23 cellular contexts compared by ENCODE assay signal in genomic region chr1:240193699-240194098, GRCh38.
DNase-seq lines count a peak whose midpoint lies in the region; ATAC-seq and TF ChIP-seq lines count a peak whose summit lies in the region.
"Had no signal": no experiment of that assay in that cellular context is flagged by ENCODE, and none has a peak within 500 bp of the region (broad histone marks: within the 10 kb centered on the region; RNA-seq: fewer than 3 reads in every experiment).

No MANE protein-coding gene starts in this region.

- no peak for TF ChIP-seq CTCF in HFFc6 (IDR thresholded peaks at IDR 0.05)

- peaks cover 74% of the 10 kb centered on the region for H3K4me1 Mint-ChIP-seq in HFFc6 (ENCODE audit: low read depth)
- H3K4me1 Mint-ChIP-seq in activated T-helper 17 cell treated with anti-CD3 and anti-CD28 coated beads, Interleukin-2, amount 50 U/mL, for 72 hours, result peaks cover 4% of the 10 kb centered on the region
- H3K4me1 Mint-ChIP-seq: CD14-positive monocyte had no signal

- no peak overlapping the region for H3K4me3 Mint-ChIP-seq in HFFc6
- no peak overlapping the region for H3K4me3 Mint-ChIP-seq in activated T-helper 17 cell treated with anti-CD3 and anti-CD28 coated beads, Interleukin-2, amount 50 U/mL, for 72 hours
- H3K4me3 Mint-ChIP-seq: activated CD8-positive, alpha-beta T cell treated with anti-CD3 and anti-CD28 coated beads, Interleukin-2, amount 10 ng/mL, durations not matched to agents 7 days and 5 days; activated naive CD8-positive, alpha-beta T cell treated with anti-CD3 and anti-CD28 coated beads, Interleukin-2, amount 50 U/mL, for 24 hours; activated T-cell treated with anti-CD3 and anti-CD28 coated beads, Interleukin-2, amount 50 U/mL, for 4 hours; CD14-positive monocyte; GM23338 had no signal

- peak; percentile 87 for ATAC-seq in activated T-helper 17 cell treated with anti-CD3 and anti-CD28 coated beads, Interleukin-2, amount 50 U/mL, for 72 hours (replicated peaks)
- no peak for ATAC-seq in GM21723 (IDR thresholded peaks at IDR 0.05; ENCODE audit: unreplicated experiment)
- no peak for ATAC-seq in aorta (ENCODE audit: low FRiP score)
- ATAC-seq: activated CD8-positive, alpha-beta T cell treated with anti-CD3 and anti-CD28 coated beads, Interleukin-2, amount 10 ng/mL, durations not matched to agents 7 days and 5 days; activated naive CD8-positive, alpha-beta T cell treated with anti-CD3 and anti-CD28 coated beads, Interleukin-2, amount 50 U/mL, for 24 hours; activated T-cell treated with anti-CD3 and anti-CD28 coated beads, Interleukin-2, amount 50 U/mL, for 4 hours; GM23338 had no signal

- no peak overlapping the region for H3K4me3 ChIP-seq in muscle layer of colon (ENCODE audit: low read depth in 1 of 2, low read length in 2 of 2)
- H3K4me3 ChIP-seq in aorta (ENCODE audit: low read length in 2 of 2), result no peak overlapping the region
- H3K4me3 ChIP-seq: GM23338, hepatocyte, spleen had no signal

- no peaks in the 10 kb centered on the region for H3K9me3 Mint-ChIP-seq in HFFc6
- H3K9me3 Mint-ChIP-seq in activated T-helper 17 cell treated with anti-CD3 and anti-CD28 coated beads, Interleukin-2, amount 50 U/mL, for 72 hours, result no peaks in the 10 kb centered on the region
- H3K9me3 Mint-ChIP-seq: activated naive CD8-positive, alpha-beta T cell treated with anti-CD3 and anti-CD28 coated beads, Interleukin-2, amount 50 U/mL, for 24 hours; activated T-cell treated with anti-CD3 and anti-CD28 coated beads, Interleukin-2, amount 50 U/mL, for 4 hours; CD14-positive monocyte; GM23338 had no signal

- H3K27ac ChIP-seq in muscle layer of colon (ENCODE audit: low read depth, low read length), result peak overlapping the region; percentile 57
- H3K27ac ChIP-seq in aorta (ENCODE audit: low read depth in 1 of 2, low read length in 2 of 2), result no peak overlapping the region
- H3K27ac ChIP-seq: hepatocyte, neutrophil, spleen had no signal

- WGBS in aorta, 2 donors, result 17 to 24% methylated on average over 2 of the region's 2 CpGs

- no peaks in the 10 kb centered on the region for H3K9me3 ChIP-seq in muscle layer of colon (ENCODE audit: low read length)
- no peaks in the 10 kb centered on the region for H3K9me3 ChIP-seq in aorta (ENCODE audit: control insufficient read depth, low read length)
- H3K9me3 ChIP-seq: neutrophil, spleen had no signal

- H3K9ac ChIP-seq in muscle layer of colon (ENCODE audit: low read length), result no peak overlapping the region

- H3K27me3 Mint-ChIP-seq in HFFc6 (ENCODE audit: insufficient read depth), result peaks cover 12% of the 10 kb centered on the region
- H3K27me3 Mint-ChIP-seq in activated T-helper 17 cell treated with anti-CD3 and anti-CD28 coated beads, Interleukin-2, amount 50 U/mL, for 72 hours, result peaks cover 17% of the 10 kb centered on the region

- peaks cover 36% of the 10 kb centered on the region for H3K4me1 ChIP-seq in muscle layer of colon (ENCODE audit: insufficient read depth, low read length)
- no peaks in the 10 kb centered on the region for H3K4me1 ChIP-seq in aorta (ENCODE audit: control insufficient read depth in 1 of 2, insufficient read depth in 2 of 2, low read length in 2 of 2)
- H3K4me1 ChIP-seq: spleen had no signal

- H3K27ac Mint-ChIP-seq in HFFc6, result peak overlapping the region; percentile 67; the same call in 1 of the 2 replicates
- no peak overlapping the region for H3K27ac Mint-ChIP-seq in activated T-helper 17 cell treated with anti-CD3 and anti-CD28 coated beads, Interleukin-2, amount 50 U/mL, for 72 hours
- H3K27ac Mint-ChIP-seq: activated CD8-positive, alpha-beta T cell treated with anti-CD3 and anti-CD28 coated beads, Interleukin-2, amount 10 ng/mL, durations not matched to agents 7 days and 5 days; activated naive CD8-positive, alpha-beta T cell treated with anti-CD3 and anti-CD28 coated beads, Interleukin-2, amount 50 U/mL, for 24 hours; CD14-positive monocyte; GM23338 had no signal

- H3K36me3 ChIP-seq in muscle layer of colon (ENCODE audit: insufficient read depth, low read length), result no peaks in the 10 kb centered on the region
- H3K36me3 ChIP-seq in aorta (ENCODE audit: control insufficient read depth in 1 of 2, insufficient read depth in 2 of 2, low read length in 1 of 2), result no peaks in the 10 kb centered on the region
- H3K36me3 ChIP-seq: neutrophil, spleen had no signal

- DNase-seq in A172 (ENCODE audit: low spot score) (peak; percentile 25), HFFc6 (no peak), aorta (no peak), NCI-H128 (lab: John Stamatoyannopoulos, UW; ENCODE audit: unreplicated experiment) (no peak)
- DNase-seq in activated effector memory CD4-positive, alpha-beta T cell treated with anti-CD3 and anti-CD28 coated beads, Interleukin-2, amount 50 U/mL, for 16 hours, result no peak
- DNase-seq: activated CD4-positive, CD25-positive, alpha-beta regulatory T cell; activated CD8-positive, alpha-beta T cell treated with anti-CD3 and anti-CD28 coated beads, Interleukin-2, amount 10 ng/mL, durations not matched to agents 7 days and 5 days; activated naive CD8-positive, alpha-beta T cell treated with anti-CD3 and anti-CD28 coated beads, Interleukin-2, amount 50 U/mL, for 24 hours; activated T-cell treated with anti-CD3 and anti-CD28 coated beads, Interleukin-2, amount 50 U/mL, for 4 hours; islet precursor cell; Karpas-422; NCI-H1105; NCI-H2081 treated with DMSO at 0.1 percent for 48 hours; RPMI8226; spleen; T1000 had no signal

- intact Hi-C loops in aorta (cut with DNase I), result no loop called here

- no peaks in the 10 kb centered on the region for H3K27me3 ChIP-seq in muscle layer of colon (ENCODE audit: control insufficient read depth in 1 of 2, insufficient read depth in 2 of 2, low read length in 2 of 2)
- H3K27me3 ChIP-seq in aorta (ENCODE audit: control insufficient read depth in 1 of 2, insufficient read depth in 2 of 2, low read length in 1 of 2), result peaks cover 0 to 3% of the 10 kb centered on the region in 2 donors
- H3K27me3 ChIP-seq: hepatocyte, neutrophil, spleen had no signal

- H3K36me3 Mint-ChIP-seq in HFFc6 (ENCODE audit: low read depth), result peaks cover 79% of the 10 kb centered on the region
- no peaks in the 10 kb centered on the region for H3K36me3 Mint-ChIP-seq in activated T-helper 17 cell treated with anti-CD3 and anti-CD28 coated beads, Interleukin-2, amount 50 U/mL, for 72 hours (ENCODE audit: low read depth)
- H3K36me3 Mint-ChIP-seq: CD14-positive monocyte had no signal
